22 cellular contexts compared by ENCODE assay signal in genomic region chr3:172701056-172701455, GRCh38.
"Had no signal": no experiment of that assay in that cellular context is flagged by ENCODE, and none has a peak within 500 bp of the region (broad histone marks: within the 10 kb centered on the region; RNA-seq: fewer than 3 reads in every experiment).

No MANE protein-coding gene starts in this region.

- H3K4me3 ChIP-seq: esophagus muscularis mucosa, gastrocnemius medialis, left lung, lung, psoas muscle, spleen, testis, tibial nerve had no signal

- H3K4me1 ChIP-seq: psoas muscle, testis, tibial nerve had no signal

- FAIRE-seq: endometrium, keratinocyte had no signal

- H3K27ac ChIP-seq: esophagus muscularis mucosa, gastrocnemius medialis, left lung, neutrophil, psoas muscle, spleen, testis, tibial nerve had no signal

- ATAC-seq: gastrocnemius medialis; psoas muscle; sciatic nerve; stimulated activated naive CD8-positive, alpha-beta T cell treated with anti-CD3 and anti-CD28 coated beads, Interleukin-15, amount 100 ng/mL, for 72 hours had no signal

- H3K36me3 ChIP-seq: esophagus muscularis mucosa, gastrocnemius medialis, left lung, neutrophil, spleen, tibial nerve had no signal

- DNase-seq: cortex of kidney; effector memory CD4-positive, alpha-beta T cell; gastrocnemius medialis; left lung; mesendoderm; naive B cell; psoas muscle; retina; spleen; stimulated activated CD4-positive, alpha-beta T cell treated with anti-CD3 and anti-CD28 coated beads, Interleukin-15, amount 100 ng/mL, for 24 hours; stimulated activated CD4-positive, alpha-beta T cell treated with anti-CD3 and anti-CD28 coated beads, Interleukin-1b, Interleukin-23, amount 100 ng/mL, for 48 hours; stimulated activated CD4-positive, alpha-beta T cell treated with anti-CD3 and anti-CD28 coated beads, Interleukin-4, amount 100 ng/mL, for 4 hours; stimulated activated naive B cell treated with anti-CD40 and anti-IgM and Interleukin-4, amounts not matched to agents 10 μg/mL and 1 μg/mL and 100 μg/mL, for 72 hours; stimulated activated naive CD8-positive, alpha-beta T cell treated with anti-CD3 and anti-CD28 coated beads, Interleukin-15, amount 100 ng/mL, for 72 hours; testis had no signal

- H3K9me3 ChIP-seq: esophagus muscularis mucosa, gastrocnemius medialis, left lung, neutrophil, psoas muscle, spleen, testis, tibial nerve had no signal

- H3K27me3 ChIP-seq: esophagus muscularis mucosa, gastrocnemius medialis, left lung, neutrophil, spleen, testis, tibial nerve had no signal
